ENCODE assay signal across 1 cellular context in genomic region chr17:44820631-44821196, GRCh38.
TF ChIP-seq lines count a peak whose summit lies in the region.

No MANE protein-coding gene starts in this region.

TF ChIP-seq in HEK293, 187 proteins besides CTCF, POLR2A, EP300 and RAD21 (continued from another document and continues in another):
- no peak for TF ChIP-seq ZNF549 (tag by site-specific recombination; IDR thresholded peaks at IDR 0.05)
- TF ChIP-seq ZBTB44 (tag by site-specific recombination; IDR thresholded peaks at IDR 0.05): peak; percentile 83; the same call in 1 of the 2 replicates
- peak; percentile 96 for TF ChIP-seq TSHZ1 (tag by site-specific recombination; IDR thresholded peaks at IDR 0.05; ENCODE audit: borderline replicate concordance)
- 0 out of 2 replicates have a peak, but pooled peaks have one; percentile 48 for TF ChIP-seq SCRT2 (tag by site-specific recombination; IDR thresholded peaks at IDR 0.05)
- peak; percentile 99 for TF ChIP-seq INSM2 (tag by site-specific recombination; IDR thresholded peaks at IDR 0.05)
- peak; percentile 97 for TF ChIP-seq ZNF843 (tag by site-specific recombination; IDR thresholded peaks at IDR 0.05)
- peak; percentile 96 for TF ChIP-seq HIC1 (tag by site-specific recombination; IDR thresholded peaks at IDR 0.05)
- peak; percentile 96 for TF ChIP-seq WT1 (tag by site-specific recombination; IDR thresholded peaks at IDR 0.05)
- TF ChIP-seq ZNF324 (tag by site-specific recombination; IDR thresholded peaks at IDR 0.05): peak; percentile 95
- TF ChIP-seq GLI2 (tag by site-specific recombination; IDR thresholded peaks at IDR 0.05; ENCODE audit: borderline replicate concordance, low read depth): peak; percentile 97; the same call in 1 of the 2 replicates
- TF ChIP-seq PRDM4 (tag by site-specific recombination; IDR thresholded peaks at IDR 0.05): peak; percentile 92
- peak; percentile 50; the same call in 1 of the 2 replicates for TF ChIP-seq ZSCAN4 (tag by site-specific recombination; IDR thresholded peaks at IDR 0.05)
- TF ChIP-seq KLF1 (tag by site-specific recombination; IDR thresholded peaks at IDR 0.05): peak; percentile 56
- TF ChIP-seq ZNF341 (tag by site-specific recombination; IDR thresholded peaks at IDR 0.05; ENCODE audit: low read depth): no peak
- no peak for TF ChIP-seq ZNF571 (tag by site-specific recombination; IDR thresholded peaks at IDR 0.05)
- no peak for TF ChIP-seq ZSCAN5A (tag by site-specific recombination; IDR thresholded peaks at IDR 0.05)
- peak; percentile 63; the same call in 1 of the 2 replicates for TF ChIP-seq ZNF76 (tag by site-specific recombination; IDR thresholded peaks at IDR 0.05; ENCODE audit: borderline replicate concordance, low read depth)
- peak; percentile 95 for TF ChIP-seq ZNF366 (tag by site-specific recombination; conservative IDR thresholded peaks at IDR 0.05)
- peak; percentile 65 for TF ChIP-seq GLIS1 (tag by site-specific recombination; IDR thresholded peaks at IDR 0.05)
- peak; percentile 81 for TF ChIP-seq KLF8 (tag by site-specific recombination; IDR thresholded peaks at IDR 0.05)
- no peak for TF ChIP-seq ZNF555 (tag by site-specific recombination; conservative IDR thresholded peaks at IDR 0.05)
- TF ChIP-seq SCRT1 (tag by site-specific recombination; IDR thresholded peaks at IDR 0.05; ENCODE audit: borderline replicate concordance): 0 out of 2 replicates have a peak, but pooled peaks have one; percentile 15
- peak; percentile 91 for TF ChIP-seq ZNF184 (tag by site-specific recombination; IDR thresholded peaks at IDR 0.05)
- peak; percentile 52; the same call in 1 of the 2 replicates for TF ChIP-seq ZNF18 (tag by site-specific recombination; IDR thresholded peaks at IDR 0.05)
- no peak for TF ChIP-seq GLI4 (tag by site-specific recombination; IDR thresholded peaks at IDR 0.05)
- TF ChIP-seq PRDM1 (tag by site-specific recombination; IDR thresholded peaks at IDR 0.05): peak; percentile 75
- TF ChIP-seq ZNF10 (tag by site-specific recombination; IDR thresholded peaks at IDR 0.05): peak; percentile 71; the same call in 1 of the 2 replicates
- peak; percentile 70 for TF ChIP-seq ZBTB21 (tag by site-specific recombination; IDR thresholded peaks at IDR 0.05)
- peak; percentile 66 for TF ChIP-seq ZXDB (tag by site-specific recombination; IDR thresholded peaks at IDR 0.05)
- peak; percentile 89 for TF ChIP-seq BCL11A (tag by site-specific recombination; IDR thresholded peaks at IDR 0.05; ENCODE audit: low read depth)
- no peak for TF ChIP-seq ZNF707 (tag by site-specific recombination; IDR thresholded peaks at IDR 0.05)
- peak; percentile 100 for TF ChIP-seq PRDM6 (tag by site-specific recombination; IDR thresholded peaks at IDR 0.05)
- peak; percentile 57; the same call in 1 of the 2 replicates for TF ChIP-seq ZNF692 (tag by site-specific recombination; IDR thresholded peaks at IDR 0.05)
- TF ChIP-seq ZNF558 (tag by site-specific recombination; IDR thresholded peaks at IDR 0.05): peak; percentile 61; the same call in 1 of the 2 replicates
- TF ChIP-seq OVOL3 (tag by site-specific recombination; IDR thresholded peaks at IDR 0.05): peak; percentile 89
